Comparison of ENCODE assay signal across 8 cellular contexts in the genomic region with DNA sequence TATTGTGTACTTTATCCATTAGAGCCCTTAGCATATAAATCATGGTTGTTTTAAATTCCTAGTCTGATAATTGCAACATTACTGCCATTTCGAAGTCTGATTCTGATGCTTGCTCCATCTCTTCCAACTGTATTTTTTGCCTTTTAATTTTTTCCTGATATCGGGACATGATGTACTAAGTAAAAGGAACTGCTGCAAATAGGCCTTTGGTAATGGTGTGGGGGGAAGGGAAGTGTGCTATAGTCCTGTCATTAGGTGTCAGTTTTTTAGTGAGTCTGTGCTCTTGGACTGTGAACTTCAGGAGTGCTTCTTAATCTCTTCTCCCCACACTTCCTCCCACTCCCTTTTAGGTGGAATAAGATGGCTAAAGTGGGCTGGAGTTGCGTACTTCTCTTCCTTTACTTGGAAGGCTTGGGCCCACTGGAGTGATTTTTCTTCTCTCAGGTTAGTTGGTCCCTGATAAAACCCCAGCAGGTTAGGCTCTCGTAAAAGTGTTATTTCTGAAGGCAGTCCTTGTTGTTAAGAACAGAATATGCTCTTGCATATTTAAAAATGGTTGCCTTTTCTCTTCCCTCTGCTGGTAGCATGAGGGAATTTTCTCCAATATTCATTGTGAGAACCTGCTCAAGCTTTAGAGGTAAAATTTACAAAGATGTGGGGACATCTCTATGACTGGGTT. TPM values are rescaled to one million over a fixed set of nuclear protein-coding genes. Genes with fewer than 3 reads are reported as not detected.
DNase-seq lines count a peak whose midpoint lies in the region; ATAC-seq and TF ChIP-seq lines count a peak whose summit lies in the region.

No MANE protein-coding gene starts in this region.

- no peak for TF ChIP-seq EP300 in esophagus muscularis mucosa (IDR thresholded peaks at IDR 0.05)

- no peaks in the 10 kb centered on the region for H3K36me3 ChIP-seq in MM.1S (replicated peaks; ENCODE audit: insufficient read depth, low read length)
- no peaks in the 10 kb centered on the region for H3K36me3 ChIP-seq in esophagus muscularis mucosa

- 79% methylated on average over 4 of the region's 4 CpGs for WGBS in esophagus muscularis mucosa

- intact Hi-C loops in esophagus muscularis mucosa (cut with DNase I) = loop anchor here (10.0 kb wide), 1 partner anchor 367 kb away; no protein-coding TSS in a partner anchor

- TF ChIP-seq CTCF in MM.1S (IDR thresholded peaks at IDR 0.05; ENCODE audit: low read length) (0 out of 2 replicates have a peak, but pooled peaks have one; percentile 14), esophagus muscularis mucosa (IDR thresholded peaks at IDR 0.05) (peak in 2 of 3 experiments; percentile 25 to 55), retinal pigment epithelial cell (conservative IDR thresholded peaks at IDR 0.05; ENCODE audit: low read depth, low read length) (peak; percentile 59)

- no peaks in the 10 kb centered on the region for H3K27me3 ChIP-seq in MM.1S (replicated peaks; ENCODE audit: insufficient read depth, low read length)
- H3K27me3 ChIP-seq in esophagus muscularis mucosa = no peaks in the 10 kb centered on the region

- no peaks in the 10 kb centered on the region for H3K4me1 ChIP-seq in MM.1S (ENCODE audit: low read length)
- peaks cover 0 to 9% (median 4%) of the 10 kb centered on the region in 4 donors for H3K4me1 ChIP-seq in esophagus muscularis mucosa

- no peak overlapping the region for H2AFZ ChIP-seq in MM.1S (ENCODE audit: low read length)

- H3K9me3 ChIP-seq in MM.1S (replicated peaks; ENCODE audit: insufficient read depth, low read length) = no peaks in the 10 kb centered on the region
- no peaks in the 10 kb centered on the region for H3K9me3 ChIP-seq in esophagus muscularis mucosa

- no peaks in the 10 kb centered on the region for H3K79me2 ChIP-seq in MM.1S (ENCODE audit: low read length)

- no peaks in the 10 kb centered on the region for H3F3A ChIP-seq in MM.1S (ENCODE audit: insufficient read depth, low read length)

- H4K20me1 ChIP-seq in MM.1S (ENCODE audit: insufficient read depth, low read length) = no peaks in the 10 kb centered on the region

- TF ChIP-seq POLR2A in esophagus muscularis mucosa (IDR thresholded peaks at IDR 0.05; ENCODE audit: low read depth) = no peak

- no peak overlapping the region for H3K4me2 ChIP-seq in MM.1S (ENCODE audit: low read depth, low read length)

- H3K27ac ChIP-seq in MM.1S (ENCODE audit: low read length) (no peak overlapping the region), esophagus muscularis mucosa (replicated peaks in 1 of 4) (no peak overlapping the region)

- no peak for ATAC-seq in HG03139 (IDR thresholded peaks at IDR 0.05; ENCODE audit: unreplicated experiment)

- H3K9me2 ChIP-seq in MM.1S (replicated peaks; ENCODE audit: insufficient read depth, low read length) = no peaks in the 10 kb centered on the region

- H3K9ac ChIP-seq in MM.1S (ENCODE audit: low read length) = no peak overlapping the region

- H3K4me3 ChIP-seq in MM.1S (ENCODE audit: low read length) (no peak overlapping the region), esophagus muscularis mucosa (no peak overlapping the region), retinal pigment epithelial cell (ENCODE audit: low read length) (no peak overlapping the region)

- DNase-seq in DMS 273 (lab: John Stamatoyannopoulos, UW; ENCODE audit: unreplicated experiment) (peak; percentile 46), DMS 273 treated with DMSO at 0.1 percent for 48 hours (lab: John Stamatoyannopoulos, UW) (no peak), MM.1S (no peak), esophagus muscularis mucosa (ENCODE audit: extremely low spot score) (no peak), retinal pigment epithelial cell (ENCODE audit: low read depth) (peak; percentile 13), mesenteric fat pad (ENCODE audit: low spot score) (no peak), NK-92 (lab: John Stamatoyannopoulos, UW; ENCODE audit: unreplicated experiment) (no peak)

RNA-seq across cellular contexts. Expression of a gene that starts 18.1 kb away (rescaled TPM):
- total RNA-seq in esophagus muscularis mucosa = 10 to 100 TPM; 18.1 to 22.1 (median 20.0) TPM
- 17.1 TPM for total RNA-seq in mesenteric fat pad

Comparison
In these comparisons a context has a peak if more than half of its experiments do, and no peak if none do; other contexts are left out.
1. DNase-seq: peak in DMS 273 (single experiment) and retinal pigment epithelial cell (single experiment); none in DMS 273 treated with DMSO at 0.1 percent for 48 hours (single experiment), MM.1S (single experiment), esophagus muscularis mucosa (single experiment), mesenteric fat pad (single experiment) and NK-92 (single experiment).
2. Peak in every context shown above with its lines, with median percentiles within 50 percentile points of each other: CTCF ChIP-seq.